In genomic region chr17:3536736-3537135, GRCh38 we compare ENCODE assay signal across 24 cellular contexts. TPM values are rescaled to one million over a fixed set of nuclear protein-coding genes. Genes with fewer than 3 reads are reported as not detected.
DNase-seq lines count a peak whose midpoint lies in the region; ATAC-seq, FAIRE-seq and TF ChIP-seq lines count a peak whose summit lies in the region.
"Had no signal": no experiment of that assay in that cellular context is flagged by ENCODE, and none has a peak within 500 bp of the region (broad histone marks: within the 10 kb centered on the region; RNA-seq: fewer than 3 reads in every experiment).

No MANE protein-coding gene starts in this region.

- H3K4me3 Mint-ChIP-seq in activated CD4-positive, alpha-beta memory T cell treated with anti-CD3 and anti-CD28 coated beads, Interleukin-2, amount 10 ng/mL, durations not matched to agents 7 days and 5 days: no peak overlapping the region
- H3K4me3 Mint-ChIP-seq in activated CD4-positive, alpha-beta memory T cell treated with anti-CD3 and anti-CD28 coated beads for 36 hours: no peak overlapping the region
- peak overlapping the region in 2 of 5 experiments; percentile 39 to 67 for H3K4me3 Mint-ChIP-seq in brain
- H3K4me3 Mint-ChIP-seq in memory B cell: no peak overlapping the region
- H3K4me3 Mint-ChIP-seq in activated CD8-positive, alpha-beta memory T cell treated with anti-CD3 and anti-CD28 coated beads, Interleukin-2, amount 10 ng/mL, durations not matched to agents 7 days and 5 days: no peak overlapping the region
- H3K4me3 Mint-ChIP-seq: activated naive CD4-positive, alpha-beta T cell treated with anti-CD3 and anti-CD28 coated beads for 36 hours; activated T-cell treated with anti-CD3 and anti-CD28 coated beads, Interleukin-2, amount 50 U/mL, for 4 hours; dendritic cell treated with granulocyte-macrophage colony-stimulating factor and Interleukin-4, amounts not matched to agents 40 ng/mL and 50 ng/mL, for 4 days; T-helper 1 cell treated with Interleukin-12 subunit alpha and Interleukin-12 subunit beta and Interleukin-4 antibody, amounts not matched to agents 30 μg/mL and 1 μg/mL, for 36 hours had no signal

- FAIRE-seq in RCC 7860 (lab: Jason Lieb, UNC): no peak

- no peak for TF ChIP-seq CTCF in brain (conservative IDR thresholded peaks at IDR 0.05)

- POLR2A ChIA-PET in activated CD4-positive, alpha-beta memory T cell treated with anti-CD3 and anti-CD28 coated beads, Interleukin-2, amount 10 ng/mL, durations not matched to agents 7 days and 5 days (lab: Charles Lee): no interaction called here
- POLR2A ChIA-PET in activated CD4-positive, alpha-beta memory T cell treated with anti-CD3 and anti-CD28 coated beads for 36 hours (lab: Charles Lee): no interaction called here

- peaks cover 12% of the 10 kb centered on the region for H3K27me3 Mint-ChIP-seq in activated CD4-positive, alpha-beta memory T cell treated with anti-CD3 and anti-CD28 coated beads, Interleukin-2, amount 10 ng/mL, durations not matched to agents 7 days and 5 days
- H3K27me3 Mint-ChIP-seq in activated CD4-positive, alpha-beta memory T cell treated with anti-CD3 and anti-CD28 coated beads for 36 hours: peaks cover 1% of the 10 kb centered on the region
- H3K27me3 Mint-ChIP-seq in brain (peaks cover 5% of the 10 kb centered on the region), memory B cell (peaks cover 3% of the 10 kb centered on the region)
- H3K27me3 Mint-ChIP-seq in activated CD8-positive, alpha-beta memory T cell treated with anti-CD3 and anti-CD28 coated beads, Interleukin-2, amount 10 ng/mL, durations not matched to agents 7 days and 5 days: peaks cover 20% of the 10 kb centered on the region

- peaks cover 16% of the 10 kb centered on the region for H3K4me1 Mint-ChIP-seq in activated CD4-positive, alpha-beta memory T cell treated with anti-CD3 and anti-CD28 coated beads, Interleukin-2, amount 10 ng/mL, durations not matched to agents 7 days and 5 days
- H3K4me1 Mint-ChIP-seq in activated CD4-positive, alpha-beta memory T cell treated with anti-CD3 and anti-CD28 coated beads for 36 hours (ENCODE audit: low read depth): peaks cover 4% of the 10 kb centered on the region
- peaks cover 12% of the 10 kb centered on the region for H3K4me1 Mint-ChIP-seq in brain
- H3K4me1 Mint-ChIP-seq in memory B cell: peaks cover 4% of the 10 kb centered on the region
- H3K4me1 Mint-ChIP-seq in activated CD8-positive, alpha-beta memory T cell treated with anti-CD3 and anti-CD28 coated beads, Interleukin-2, amount 10 ng/mL, durations not matched to agents 7 days and 5 days: peaks cover 10% of the 10 kb centered on the region

- intact Hi-C loops in activated CD4-positive, alpha-beta memory T cell treated with anti-CD3 and anti-CD28 coated beads for 36 hours (cut with micrococcal nuclease): no loop called here

- no peak for DNase-seq in activated CD4-positive, alpha-beta memory T cell treated with anti-CD3 and anti-CD28 coated beads, Interleukin-2, amount 10 ng/mL, durations not matched to agents 7 days and 5 days
- DNase-seq in activated CD4-positive, alpha-beta memory T cell treated with anti-CD3 and anti-CD28 coated beads for 36 hours: no peak
- DNase-seq in memory B cell (ENCODE audit: low spot score in 2 of 2): no peak
- DNase-seq in superior temporal gyrus (ENCODE audit: extremely low spot score): peak; percentile 15
- DNase-seq in activated CD8-positive, alpha-beta memory T cell treated with anti-CD3 and anti-CD28 coated beads, Interleukin-2, amount 10 ng/mL, durations not matched to agents 7 days and 5 days: no peak
- DNase-seq in RCC 7860 (ENCODE audit: low spot score): no peak
- DNase-seq: 8988T; activated CD8-positive, alpha-beta memory T cell treated with anti-CD3 and anti-CD28 coated beads for 24 hours; activated naive CD4-positive, alpha-beta T cell treated with anti-CD3 and anti-CD28 coated beads for 36 hours; activated T-cell treated with anti-CD3 and anti-CD28 coated beads, Interleukin-2, amount 50 U/mL, for 4 hours; CD8-positive, alpha-beta T cell; DMS79; heart right ventricle; Kasumi-1; left lung; midbrain; NCI-H526; RPMI8226; stomach; upper lobe of right lung had no signal

- no peaks in the 10 kb centered on the region for H3K36me3 Mint-ChIP-seq in activated CD4-positive, alpha-beta memory T cell treated with anti-CD3 and anti-CD28 coated beads, Interleukin-2, amount 10 ng/mL, durations not matched to agents 7 days and 5 days (ENCODE audit: low read depth)
- no peaks in the 10 kb centered on the region for H3K36me3 Mint-ChIP-seq in activated CD4-positive, alpha-beta memory T cell treated with anti-CD3 and anti-CD28 coated beads for 36 hours
- H3K36me3 Mint-ChIP-seq in brain (no peaks in the 10 kb centered on the region), memory B cell (peaks cover 7% of the 10 kb centered on the region)
- no peaks in the 10 kb centered on the region for H3K36me3 Mint-ChIP-seq in activated CD8-positive, alpha-beta memory T cell treated with anti-CD3 and anti-CD28 coated beads, Interleukin-2, amount 10 ng/mL, durations not matched to agents 7 days and 5 days
- H3K36me3 Mint-ChIP-seq: CD8-positive, alpha-beta T cell had no signal

- H3K27ac Mint-ChIP-seq in activated CD4-positive, alpha-beta memory T cell treated with anti-CD3 and anti-CD28 coated beads, Interleukin-2, amount 10 ng/mL, durations not matched to agents 7 days and 5 days: peak overlapping the region; percentile 52
- no peak overlapping the region for H3K27ac Mint-ChIP-seq in activated CD4-positive, alpha-beta memory T cell treated with anti-CD3 and anti-CD28 coated beads for 36 hours
- H3K27ac Mint-ChIP-seq in brain (peak overlapping the region in 3 of 5 experiments; percentile 16 to 96 (median 64)), memory B cell (peak overlapping the region; percentile 73)
- H3K27ac Mint-ChIP-seq in activated CD8-positive, alpha-beta memory T cell treated with anti-CD3 and anti-CD28 coated beads, Interleukin-2, amount 10 ng/mL, durations not matched to agents 7 days and 5 days: no peak overlapping the region
- H3K27ac Mint-ChIP-seq: activated naive CD4-positive, alpha-beta T cell treated with anti-CD3 and anti-CD28 coated beads for 36 hours; CD8-positive, alpha-beta T cell; dendritic cell treated with granulocyte-macrophage colony-stimulating factor and Interleukin-4, amounts not matched to agents 40 ng/mL and 50 ng/mL, for 4 days; T-helper 1 cell treated with Interleukin-12 subunit alpha and Interleukin-12 subunit beta and Interleukin-4 antibody, amounts not matched to agents 30 μg/mL and 1 μg/mL, for 36 hours had no signal

- CTCF ChIA-PET in activated CD4-positive, alpha-beta memory T cell treated with anti-CD3 and anti-CD28 coated beads, Interleukin-2, amount 10 ng/mL, durations not matched to agents 7 days and 5 days (lab: Charles Lee): interaction anchor here (0.6 kb wide), 1 partner anchor 220 kb away, joined by 6 read pairs; no protein-coding TSS in a partner anchor
- CTCF ChIA-PET in activated CD4-positive, alpha-beta memory T cell treated with anti-CD3 and anti-CD28 coated beads for 36 hours (lab: Charles Lee): interaction anchor here (1.2 to 2.1 kb wide), 2 partner anchors 292 to 488 kb away, joined by 3 to 5 read pairs; no protein-coding TSS in a partner anchor
- CTCF ChIA-PET in activated CD8-positive, alpha-beta memory T cell treated with anti-CD3 and anti-CD28 coated beads, Interleukin-2, amount 10 ng/mL, durations not matched to agents 7 days and 5 days (lab: Charles Lee): interaction anchor here (1.0 to 1.9 kb wide), 2 partner anchors 12 to 18 kb away, joined by 3 to 5 read pairs; no protein-coding TSS in a partner anchor

- no peaks in the 10 kb centered on the region for H3K9me3 Mint-ChIP-seq in activated CD4-positive, alpha-beta memory T cell treated with anti-CD3 and anti-CD28 coated beads, Interleukin-2, amount 10 ng/mL, durations not matched to agents 7 days and 5 days
- H3K9me3 Mint-ChIP-seq in activated CD4-positive, alpha-beta memory T cell treated with anti-CD3 and anti-CD28 coated beads for 36 hours: no peaks in the 10 kb centered on the region
- no peaks in the 10 kb centered on the region for H3K9me3 Mint-ChIP-seq in brain
- H3K9me3 Mint-ChIP-seq in memory B cell: no peaks in the 10 kb centered on the region
- H3K9me3 Mint-ChIP-seq in activated CD8-positive, alpha-beta memory T cell treated with anti-CD3 and anti-CD28 coated beads, Interleukin-2, amount 10 ng/mL, durations not matched to agents 7 days and 5 days (ENCODE audit: low read depth): no peaks in the 10 kb centered on the region
- H3K9me3 Mint-ChIP-seq: activated naive CD4-positive, alpha-beta T cell treated with anti-CD3 and anti-CD28 coated beads for 36 hours; activated T-cell treated with anti-CD3 and anti-CD28 coated beads, Interleukin-2, amount 50 U/mL, for 4 hours; CD8-positive, alpha-beta T cell; dendritic cell treated with granulocyte-macrophage colony-stimulating factor and Interleukin-4, amounts not matched to agents 40 ng/mL and 50 ng/mL, for 4 days; T-helper 1 cell treated with Interleukin-12 subunit alpha and Interleukin-12 subunit beta and Interleukin-4 antibody, amounts not matched to agents 30 μg/mL and 1 μg/mL, for 36 hours had no signal

- ATAC-seq in memory B cell (ENCODE audit: low read depth) (no peak), GM18909 (IDR thresholded peaks at IDR 0.05; ENCODE audit: poor library complexity, unreplicated experiment) (no peak)
- no peak for ATAC-seq in activated CD8-positive, alpha-beta memory T cell treated with anti-CD3 and anti-CD28 coated beads, Interleukin-2, amount 10 ng/mL, durations not matched to agents 7 days and 5 days
- ATAC-seq: activated T-cell treated with anti-CD3 and anti-CD28 coated beads, Interleukin-2, amount 50 U/mL, for 4 hours; CD8-positive, alpha-beta T cell; upper lobe of right lung had no signal

RNA-seq across cellular contexts. Expression of gene TRPV3, which starts 20.9 kb away (rescaled TPM):
- under 1 TPM; 0.13 to 0.43 TPM for total RNA-seq in activated CD4-positive, alpha-beta memory T cell treated with anti-CD3 and anti-CD28 coated beads, Interleukin-2, amount 10 ng/mL, durations not matched to agents 7 days and 5 days
- total RNA-seq in activated CD4-positive, alpha-beta memory T cell treated with anti-CD3 and anti-CD28 coated beads for 36 hours: under 1 TPM; 0.77 to 0.97 TPM
- polyA plus RNA-seq in brain (ENCODE audit: insufficient read depth, low read depth, low replicate concordance): 0.37 TPM
- under 1 TPM; 0.41 to 0.98 TPM for total RNA-seq in activated CD8-positive, alpha-beta memory T cell treated with anti-CD3 and anti-CD28 coated beads, Interleukin-2, amount 10 ng/mL, durations not matched to agents 7 days and 5 days

Comparison
In these comparisons a context has a peak if more than half of its experiments do, and no peak if none do; other contexts are left out.
1. H3K27ac Mint-ChIP-seq: peak in activated CD4-positive, alpha-beta memory T cell treated with anti-CD3 and anti-CD28 coated beads, Interleukin-2, amount 10 ng/mL, durations not matched to agents 7 days and 5 days (single experiment), brain (3 of 5) and memory B cell (single experiment); none in activated CD4-positive, alpha-beta memory T cell treated with anti-CD3 and anti-CD28 coated beads for 36 hours (single experiment) and activated CD8-positive, alpha-beta memory T cell treated with anti-CD3 and anti-CD28 coated beads, Interleukin-2, amount 10 ng/mL, durations not matched to agents 7 days and 5 days (single experiment).